21 cellular contexts compared by ENCODE assay signal in the genomic region with DNA sequence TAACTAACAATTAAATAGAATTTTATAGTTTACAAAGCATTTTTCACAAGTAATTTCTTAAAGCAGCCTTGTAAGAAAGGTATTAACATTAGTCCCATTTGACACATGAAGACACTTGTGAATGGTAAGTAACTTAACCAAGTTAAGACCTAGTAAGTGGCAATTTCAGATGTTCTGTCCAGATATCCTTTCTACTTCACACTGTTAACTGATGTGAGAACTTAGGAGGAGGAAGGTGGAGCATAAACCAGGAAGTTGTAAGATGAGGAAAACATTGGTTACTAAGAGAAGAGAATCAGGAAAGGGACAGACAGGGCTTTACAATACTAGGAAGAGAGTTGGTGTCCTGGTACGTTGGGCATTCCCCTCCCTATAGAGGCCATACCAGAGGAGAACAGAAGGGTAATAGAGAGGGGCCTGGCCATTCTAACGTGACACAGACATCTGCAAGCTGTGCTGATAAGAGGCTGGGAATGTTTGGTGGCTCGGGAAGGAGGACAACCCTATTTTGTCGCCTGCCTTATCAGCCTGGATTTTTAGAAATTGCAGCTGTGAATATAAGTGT. TPM values are rescaled to one million over a fixed set of nuclear protein-coding genes. Genes with fewer than 3 reads are reported as not detected.
DNase-seq lines count a peak whose midpoint lies in the region; ATAC-seq, FAIRE-seq and TF ChIP-seq lines count a peak whose summit lies in the region.
"Had no signal": no experiment of that assay in that cellular context is flagged by ENCODE, and none has a peak within 500 bp of the region (broad histone marks: within the 10 kb centered on the region; RNA-seq: fewer than 3 reads in every experiment).

No MANE protein-coding gene starts in this region.

- no peaks in the 10 kb centered on the region for H3K9me3 Mint-ChIP-seq in activated naive CD8-positive, alpha-beta T cell treated with anti-CD3 and anti-CD28 coated beads for 36 hours
- no peaks in the 10 kb centered on the region for H3K9me3 Mint-ChIP-seq in activated naive CD8-positive, alpha-beta T cell treated with anti-CD3 and anti-CD28 coated beads, Interleukin-2, amount 50 U/mL, for 24 hours
- no peaks in the 10 kb centered on the region for H3K9me3 Mint-ChIP-seq in effector memory CD8-positive, alpha-beta T cell
- H3K9me3 Mint-ChIP-seq: activated B cell treated with CpG ODN at 0.5 μM for 24 hours had no signal

- H3K9me3 ChIP-seq in H1 (ENCODE audit: insufficient read depth in 2 of 2, low read depth in 1 of 2, low read length in 1 of 2) (no peaks in the 10 kb centered on the region), pancreas (no peaks in the 10 kb centered on the region)
- H3K9me3 ChIP-seq: BLaER1, tibial artery had no signal

- H3K27me3 ChIP-seq in H1 (replicated peaks in 1 of 4; ENCODE audit: control insufficient read depth in 3 of 4, extremely low read depth in 1 of 4, insufficient read depth in 3 of 4, low read length in 3 of 4) (no peaks in the 10 kb centered on the region), pancreas (no peaks in the 10 kb centered on the region)
- H3K27me3 ChIP-seq: tibial artery had no signal

- 95% methylated on average over 4 of the region's 4 CpGs; no CpG with 5 or more reads in 1 of the 2 experiments for WGBS in H1 (ENCODE audit: extremely low coverage in 1 of 2, insufficient coverage in 1 of 2, insufficient read length in 1 of 2, insufficient replicate concordance in 2 of 2, low coverage in 1 of 2, low lambda C conversion rate in 2 of 2, missing lambda C conversion rate in 1 of 2), 2 experiments
- WGBS in pancreas, 2 donors = 20 to 23% methylated on average over 4 of the region's 4 CpGs

- H3K9ac ChIP-seq in H1 (replicated peaks in 1 of 4; ENCODE audit: extremely low read depth in 1 of 4, low read depth in 3 of 4, low read length in 3 of 4) = no peak overlapping the region
- H3K9ac ChIP-seq: BLaER1, GM23248 had no signal

- ATAC-seq in activated naive CD8-positive, alpha-beta T cell treated with anti-CD3 and anti-CD28 coated beads, Interleukin-2, amount 50 U/mL, for 24 hours = no peak
- ATAC-seq in SK-N-SH treated with all-trans-retinoic acid at 6 μM for 48 hours = peak; percentile 28; the same call in 1 of the 3 replicates
- ATAC-seq in pancreas = peak in 3 of 4 donors; percentile 21 to 51 (median 27)
- ATAC-seq in effector memory CD8-positive, alpha-beta T cell (replicated peaks) = no peak

- no peak overlapping the region for H2AK5ac ChIP-seq in H1 (ENCODE audit: low read depth, low read length)

- peaks cover 0 to 4% (median 0%) of the 10 kb centered on the region in 4 experiments; a peak in 2 of 8 replicates for H3K36me3 ChIP-seq in H1 (ENCODE audit: control insufficient read depth in 2 of 4, insufficient read depth in 4 of 4, low read length in 3 of 4)
- H3K36me3 ChIP-seq in pancreas = no peaks in the 10 kb centered on the region
- H3K36me3 ChIP-seq: tibial artery had no signal

- H3K4me2 ChIP-seq in H1 (ENCODE audit: insufficient read depth in 1 of 2, low read depth in 2 of 2, low read length in 2 of 2) = no peak overlapping the region
- H3K4me2 ChIP-seq: BLaER1 had no signal

- no peaks in the 10 kb centered on the region for H3K27me3 Mint-ChIP-seq in activated naive CD8-positive, alpha-beta T cell treated with anti-CD3 and anti-CD28 coated beads for 36 hours
- H3K27me3 Mint-ChIP-seq in activated naive CD8-positive, alpha-beta T cell treated with anti-CD3 and anti-CD28 coated beads, Interleukin-2, amount 50 U/mL, for 24 hours = no peaks in the 10 kb centered on the region
- H3K27me3 Mint-ChIP-seq in effector memory CD8-positive, alpha-beta T cell = no peaks in the 10 kb centered on the region
- H3K27me3 Mint-ChIP-seq: activated B cell treated with CpG ODN at 0.5 μM for 24 hours had no signal

- no peaks in the 10 kb centered on the region for H3K23me2 ChIP-seq in H1 (ENCODE audit: low read depth, low read length)

- no peak for DNase-seq in activated naive CD8-positive, alpha-beta T cell treated with anti-CD3 and anti-CD28 coated beads for 36 hours
- DNase-seq in activated naive CD8-positive, alpha-beta T cell treated with anti-CD3 and anti-CD28 coated beads, Interleukin-2, amount 50 U/mL, for 24 hours = no peak
- no peak for DNase-seq in H1 (ENCODE audit: low read depth in 1 of 2, low spot score in 2 of 2)
- DNase-seq in pancreas = no peak
- DNase-seq in effector memory CD8-positive, alpha-beta T cell = no peak
- DNase-seq in NCI-H748 treated with DMSO at 0.1 percent for 48 hours (lab: John Stamatoyannopoulos, UW) = no peak
- no peak for DNase-seq in LoVo (ENCODE audit: low spot score)
- DNase-seq: activated B cell treated with CpG ODN at 0.5 μM for 24 hours; activated CD8-positive, alpha-beta memory T cell treated with anti-CD3 and anti-CD28 coated beads for 24 hours; caudate nucleus; DMS153; effector memory CD4-positive, alpha-beta T cell; GM23248; MM.1S; NCI-H2107; NCI-H524 treated with DMSO at 0.1 percent for 48 hours; stimulated activated naive CD4-positive, alpha-beta T cell treated with Interleukin-2 at 50 U/mL for 16 hours; tibial artery had no signal

- peak overlapping the region; percentile 29 for H3K27ac Mint-ChIP-seq in activated naive CD8-positive, alpha-beta T cell treated with anti-CD3 and anti-CD28 coated beads for 36 hours
- H3K27ac Mint-ChIP-seq in activated naive CD8-positive, alpha-beta T cell treated with anti-CD3 and anti-CD28 coated beads, Interleukin-2, amount 50 U/mL, for 24 hours = no peak overlapping the region
- peak overlapping the region in 1 of 2 donors; percentile 56 for H3K27ac Mint-ChIP-seq in effector memory CD8-positive, alpha-beta T cell
- H3K27ac Mint-ChIP-seq: activated B cell treated with CpG ODN at 0.5 μM for 24 hours had no signal

- TF ChIP-seq POLR2A in H1 (IDR thresholded peaks at IDR 0.05; ENCODE audit: control extremely low read depth in 1 of 2, low read depth in 2 of 2, low read length in 2 of 2) = no peak

- H3K56ac ChIP-seq in H1 (replicated peaks; ENCODE audit: insufficient read length, low read depth, low read length) = no peak overlapping the region

- no peak overlapping the region for H3K4me3 Mint-ChIP-seq in activated naive CD8-positive, alpha-beta T cell treated with anti-CD3 and anti-CD28 coated beads for 36 hours
- no peak overlapping the region for H3K4me3 Mint-ChIP-seq in activated naive CD8-positive, alpha-beta T cell treated with anti-CD3 and anti-CD28 coated beads, Interleukin-2, amount 50 U/mL, for 24 hours
- H3K4me3 Mint-ChIP-seq in effector memory CD8-positive, alpha-beta T cell = no peak overlapping the region
- H3K4me3 Mint-ChIP-seq: activated B cell treated with CpG ODN at 0.5 μM for 24 hours had no signal

- no peak overlapping the region for H2BK5ac ChIP-seq in H1 (ENCODE audit: low read depth, low read length)

- CTCF ChIA-PET in H1 (lab: Charles Lee; ENCODE audit: partially characterized antibody) = interaction anchor here (0.5 to 0.9 kb wide), 2 partner anchors 110 to 170 kb away, joined by 3 read pairs; no protein-coding TSS in a partner anchor

- no peak for TF ChIP-seq RAD21 in H1 (IDR thresholded peaks at IDR 0.05 in 1 of 2, conservative IDR thresholded peaks at IDR 0.05 in 1 of 2; ENCODE audit: low read depth in 2 of 2, low read length in 2 of 2)

- peaks cover 13% of the 10 kb centered on the region for H3K36me3 Mint-ChIP-seq in activated naive CD8-positive, alpha-beta T cell treated with anti-CD3 and anti-CD28 coated beads for 36 hours
- H3K36me3 Mint-ChIP-seq in activated naive CD8-positive, alpha-beta T cell treated with anti-CD3 and anti-CD28 coated beads, Interleukin-2, amount 50 U/mL, for 24 hours (ENCODE audit: low read depth) = peaks cover 27% of the 10 kb centered on the region
- peaks cover 7% of the 10 kb centered on the region for H3K36me3 Mint-ChIP-seq in effector memory CD8-positive, alpha-beta T cell (ENCODE audit: insufficient read depth)

- no peak for TF ChIP-seq EP300 in H1 (IDR thresholded peaks at IDR 0.05; ENCODE audit: borderline replicate concordance in 1 of 2, low read depth in 2 of 2, low read length in 2 of 2)

- H2BK120ac ChIP-seq in H1 (replicated peaks; ENCODE audit: low read depth, low read length) = no peak overlapping the region

- H3K4ac ChIP-seq in H1 (replicated peaks; ENCODE audit: insufficient read length, low read depth, low read length) = no peak overlapping the region

- FAIRE-seq in H1 (lab: Jason Lieb, UNC) (peak; percentile 28), pancreas (lab: Jason Lieb, UNC) (no peak)
- FAIRE-seq: keratinocyte had no signal

- TF ChIP-seq CTCF in H1 (IDR thresholded peaks at IDR 0.05; ENCODE audit: control extremely low read depth in 1 of 3, insufficient read depth in 1 of 3, low read depth in 1 of 3, low read length in 3 of 3) = no peak
- no peak for TF ChIP-seq CTCF in pancreas (IDR thresholded peaks at IDR 0.05)

- H4K20me1 ChIP-seq in H1 (replicated peaks in 1 of 2; ENCODE audit: control insufficient read depth in 1 of 2, insufficient read depth in 2 of 2, low read length in 2 of 2) = no peaks in the 10 kb centered on the region

- intact Hi-C loops in pancreas (cut with DNase I) = no loop called here

- H3K4me3 ChIP-seq in H1 (ENCODE audit: extremely low read depth in 1 of 4, insufficient read depth in 2 of 4, low read depth in 3 of 4, low read length in 4 of 4) = no peak overlapping the region
- no peak overlapping the region for H3K4me3 ChIP-seq in pancreas
- H3K4me3 ChIP-seq: BLaER1, GM23248, tibial artery had no signal

- H3K79me1 ChIP-seq in H1 (ENCODE audit: low read depth, low read length) = no peaks in the 10 kb centered on the region

- no peak overlapping the region for H4K5ac ChIP-seq in H1 (ENCODE audit: insufficient read length, low read depth, low read length)

- H4K91ac ChIP-seq in H1 (replicated peaks; ENCODE audit: insufficient read length, low read length) = no peak overlapping the region

- H2BK12ac ChIP-seq in H1 (ENCODE audit: low read depth, low read length) = no peak overlapping the region

- H2BK15ac ChIP-seq in H1 (ENCODE audit: low read length) = no peak overlapping the region

- H3K27ac ChIP-seq in H1 (ENCODE audit: low read depth, low read length) (no peak overlapping the region), pancreas (no peak overlapping the region)
- H3K27ac ChIP-seq: BLaER1, GM23248, tibial artery had no signal

- no peak overlapping the region for H3K23ac ChIP-seq in H1 (ENCODE audit: insufficient read length)

- H3K18ac ChIP-seq in H1 (ENCODE audit: extremely low read depth, low read length) = no peak overlapping the region

- H3K14ac ChIP-seq in H1 (ENCODE audit: insufficient read length) = no peak overlapping the region

- no peaks in the 10 kb centered on the region for H3K79me2 ChIP-seq in H1 (ENCODE audit: control insufficient read depth in 1 of 2, insufficient read depth in 2 of 2, low read length in 2 of 2)

- POLR2A ChIA-PET in H1 (lab: Charles Lee; ENCODE audit: partially characterized antibody) = no interaction called here

- H4K8ac ChIP-seq in H1 (ENCODE audit: extremely low read depth, insufficient read depth, low read length) = no peak overlapping the region

- H3K4me1 Mint-ChIP-seq in activated naive CD8-positive, alpha-beta T cell treated with anti-CD3 and anti-CD28 coated beads for 36 hours = peaks cover 3% of the 10 kb centered on the region
- peaks cover 3% of the 10 kb centered on the region for H3K4me1 Mint-ChIP-seq in activated naive CD8-positive, alpha-beta T cell treated with anti-CD3 and anti-CD28 coated beads, Interleukin-2, amount 50 U/mL, for 24 hours
- peaks cover 1 to 7% of the 10 kb centered on the region in 2 donors for H3K4me1 Mint-ChIP-seq in effector memory CD8-positive, alpha-beta T cell (ENCODE audit: low read depth in 2 of 2)
- H3K4me1 Mint-ChIP-seq: activated B cell treated with CpG ODN at 0.5 μM for 24 hours had no signal

- H2BK20ac ChIP-seq in H1 (ENCODE audit: low read length) = no peak overlapping the region

- H3K4me1 ChIP-seq in H1 (replicated peaks in 1 of 4; ENCODE audit: control insufficient read depth in 3 of 4, insufficient read depth in 4 of 4, low read length in 3 of 4) (no peaks in the 10 kb centered on the region), pancreas (no peaks in the 10 kb centered on the region)
- H3K4me1 ChIP-seq: BLaER1, tibial artery had no signal

- no peak overlapping the region for H2AFZ ChIP-seq in H1 (ENCODE audit: low read length)
- H2AFZ ChIP-seq: GM23248 had no signal

RNA-seq across cellular contexts. Expression of gene PHF6, which starts 33.2 kb away (rescaled TPM):
- 10 to 100 TPM; 70.3 to 74.9 TPM for total RNA-seq in activated naive CD8-positive, alpha-beta T cell treated with anti-CD3 and anti-CD28 coated beads for 36 hours
- 55.1 and 56.7 TPM in 2 replicates for total RNA-seq in H1 (2021; fragmentation: NEBNext Ultra II Directional; extraction: Animal tissue kit (Norgen Biotek cat#: 25700))
- polyA plus RNA-seq in H1 (2011; rRNA removed) = 5.8 and 9.2 TPM in 2 replicates
- 14.4 TPM for polyA plus RNA-seq in H1 (2011; cell fraction: cytosol; rRNA removed)
- polyA plus RNA-seq in H1 (2011; cell fraction: nucleus; rRNA removed) = 4.8 TPM
- 16.2 to 39.1 TPM (median 19.8 TPM) in 4 replicates for polyA plus RNA-seq in H1 (2012, experiment 1 of 2)
- 2.0 TPM for polyA plus RNA-seq in H1 (2012, experiment 2 of 2)
- polyA plus RNA-seq in H1 (2013, experiment 1 of 2) = 36.3 TPM
- 36.8 TPM for polyA plus RNA-seq in H1 (2013, experiment 2 of 2)
- 24.0 and 32.3 TPM in 2 replicates for polyA minus RNA-seq in H1 (2011; rRNA and poly(A)+ RNA removed)
- 18.6 TPM for polyA minus RNA-seq in H1 (2011; cell fraction: cytosol; rRNA and poly(A)+ RNA removed)
- 19.6 TPM for polyA minus RNA-seq in H1 (2011; cell fraction: nucleus; rRNA and poly(A)+ RNA removed)
- total RNA-seq in pancreas = 10 to 100 TPM in 2 of 6 donors, 1 to 10 TPM in 4; 4.7 to 12.4 (median 8.5) TPM
- polyA plus RNA-seq in pancreas = 1 to 10 TPM; 2.4 to 5.2 TPM

RNA-seq across cellular contexts. Expression of gene HPRT1, which starts 53.7 kb away (rescaled TPM):
- total RNA-seq in activated naive CD8-positive, alpha-beta T cell treated with anti-CD3 and anti-CD28 coated beads for 36 hours = 100 to 1,000 TPM; 109 to 111 TPM
- 49.5 and 56.0 TPM in 2 replicates for total RNA-seq in H1 (2021; fragmentation: NEBNext Ultra II Directional; extraction: Animal tissue kit (Norgen Biotek cat#: 25700))
- polyA plus RNA-seq in H1 (2011; rRNA removed) = 11.0 and 16.9 TPM in 2 replicates
- polyA plus RNA-seq in H1 (2011; cell fraction: cytosol; rRNA removed) = 21.3 TPM
- 3.9 TPM for polyA plus RNA-seq in H1 (2011; cell fraction: nucleus; rRNA removed)
- 34.8 to 52.6 TPM (median 39.7 TPM) in 4 replicates for polyA plus RNA-seq in H1 (2012, experiment 1 of 2)
- 15.2 TPM for polyA plus RNA-seq in H1 (2012, experiment 2 of 2)
- polyA plus RNA-seq in H1 (2013, experiment 1 of 2) = 28.6 TPM
- 27.6 TPM for polyA plus RNA-seq in H1 (2013, experiment 2 of 2)
- 13.7 and 15.2 TPM in 2 replicates for polyA minus RNA-seq in H1 (2011; rRNA and poly(A)+ RNA removed)
- 20.3 TPM for polyA minus RNA-seq in H1 (2011; cell fraction: cytosol; rRNA and poly(A)+ RNA removed)
- 7.1 TPM for polyA minus RNA-seq in H1 (2011; cell fraction: nucleus; rRNA and poly(A)+ RNA removed)
- 10 to 100 TPM; 10.7 to 21.4 (median 18.5) TPM for total RNA-seq in pancreas
- polyA plus RNA-seq in pancreas = 10 to 100 TPM; 28.3 to 33.3 TPM

Comparison
In these comparisons a context has a peak if more than half of its experiments do, and no peak if none do; other contexts are left out.
1. ATAC-seq: peak in SK-N-SH treated with all-trans-retinoic acid at 6 μM for 48 hours (single experiment) and pancreas (3 of 4); none in activated naive CD8-positive, alpha-beta T cell treated with anti-CD3 and anti-CD28 coated beads, Interleukin-2, amount 50 U/mL, for 24 hours (single experiment) and effector memory CD8-positive, alpha-beta T cell (single experiment).